In genomic region chr7:148021507-148022045, GRCh38 we compare ENCODE assay signal across 36 cellular contexts.
"Had no signal": no experiment of that assay in that cellular context is flagged by ENCODE, and none has a peak within 500 bp of the region (broad histone marks: within the 10 kb centered on the region; RNA-seq: fewer than 3 reads in every experiment).

No MANE protein-coding gene starts in this region.

- H3K27me3 Mint-ChIP-seq: activated CD8-positive, alpha-beta T cell treated with anti-CD3 and anti-CD28 coated beads for 36 hours; activated naive CD4-positive, alpha-beta T cell treated with anti-CD3 and anti-CD28 coated beads, Interleukin-2, amount 10 ng/mL, durations not matched to agents 7 days and 5 days; activated T-cell treated with anti-CD3 and anti-CD28 coated beads, Interleukin-2, amount 50 U/mL, for 24 hours had no signal

- H3K27ac ChIP-seq: RWPE1, VCaP had no signal

- H3K27ac Mint-ChIP-seq: activated CD8-positive, alpha-beta T cell treated with anti-CD3 and anti-CD28 coated beads for 36 hours; activated naive CD4-positive, alpha-beta T cell treated with anti-CD3 and anti-CD28 coated beads, Interleukin-2, amount 10 ng/mL, durations not matched to agents 7 days and 5 days; activated naive CD8-positive, alpha-beta T cell; activated naive CD8-positive, alpha-beta T cell treated with anti-CD3 and anti-CD28 coated beads, Interleukin-2, amount 50 U/mL, for 24 hours; activated T-cell treated with anti-CD3 and anti-CD28 coated beads, Interleukin-2, amount 50 U/mL, for 24 hours; activated T-helper 1 cell treated with anti-CD3 and anti-CD28 coated beads, Interleukin-12 subunit alpha, Interleukin-12 subunit beta, Interleukin-2, Interleukin-4 antibody, amounts not matched to agents 30 ng/mL and 10 ng/mL and 1 ng/mL, durations not matched to agents 14 hours and 24 hours and 36 hours had no signal

- H3K4me3 Mint-ChIP-seq: activated CD8-positive, alpha-beta T cell treated with anti-CD3 and anti-CD28 coated beads for 36 hours; activated naive CD4-positive, alpha-beta T cell treated with anti-CD3 and anti-CD28 coated beads, Interleukin-2, amount 10 ng/mL, durations not matched to agents 7 days and 5 days; activated naive CD8-positive, alpha-beta T cell; activated naive CD8-positive, alpha-beta T cell treated with anti-CD3 and anti-CD28 coated beads, Interleukin-2, amount 50 U/mL, for 24 hours; activated T-cell treated with anti-CD3 and anti-CD28 coated beads, Interleukin-2, amount 50 U/mL, for 24 hours; activated T-helper 1 cell treated with anti-CD3 and anti-CD28 coated beads, Interleukin-12 subunit alpha, Interleukin-12 subunit beta, Interleukin-2, Interleukin-4 antibody, amounts not matched to agents 30 ng/mL and 10 ng/mL and 1 ng/mL, durations not matched to agents 14 hours and 24 hours and 36 hours; brain had no signal

- ATAC-seq: activated CD8-positive, alpha-beta T cell treated with anti-CD3 and anti-CD28 coated beads for 36 hours; activated naive CD8-positive, alpha-beta T cell treated with anti-CD3 and anti-CD28 coated beads, Interleukin-2, amount 50 U/mL, for 24 hours; PC-3; Right ventricle myocardium inferior; SK-N-SH treated with all-trans-retinoic acid at 6 μM for 48 hours had no signal

- H3K9me3 Mint-ChIP-seq: activated CD8-positive, alpha-beta T cell treated with anti-CD3 and anti-CD28 coated beads for 36 hours; activated naive CD4-positive, alpha-beta T cell treated with anti-CD3 and anti-CD28 coated beads, Interleukin-2, amount 10 ng/mL, durations not matched to agents 7 days and 5 days; activated T-cell treated with anti-CD3 and anti-CD28 coated beads, Interleukin-2, amount 50 U/mL, for 24 hours; activated T-helper 1 cell treated with anti-CD3 and anti-CD28 coated beads, Interleukin-12 subunit alpha, Interleukin-12 subunit beta, Interleukin-2, Interleukin-4 antibody, amounts not matched to agents 30 ng/mL and 10 ng/mL and 1 ng/mL, durations not matched to agents 14 hours and 24 hours and 36 hours; brain had no signal

- FAIRE-seq: bronchial epithelial cell, RCC 7860 had no signal

- H3K36me3 Mint-ChIP-seq: activated naive CD4-positive, alpha-beta T cell treated with anti-CD3 and anti-CD28 coated beads, Interleukin-2, amount 10 ng/mL, durations not matched to agents 7 days and 5 days; activated naive CD8-positive, alpha-beta T cell; brain had no signal

- DNase-seq: activated CD4-positive, alpha-beta T cell treated with anti-CD3 and anti-CD28 coated beads for 1 hour; activated CD4-positive, alpha-beta T cell treated with anti-CD3 and anti-CD28 coated beads for 48 hours; activated CD4-positive, CD25-positive, alpha-beta regulatory T cell; activated CD8-positive, alpha-beta T cell treated with anti-CD3 and anti-CD28 coated beads for 36 hours; activated gamma-delta T cell treated with Interleukin-2 at 50 U/mL for 16 hours; activated naive CD4-positive, alpha-beta T cell treated with anti-CD3 and anti-CD28 coated beads, Interleukin-2, amount 10 ng/mL, durations not matched to agents 7 days and 5 days; activated naive CD8-positive, alpha-beta T cell treated with anti-CD3 and anti-CD28 coated beads, Interleukin-2, amount 50 U/mL, for 24 hours; activated T-cell treated with anti-CD3 and anti-CD28 coated beads, Interleukin-2, amount 50 U/mL, for 24 hours; anterior cingulate cortex; caudate nucleus; cerebellar nuclear complex; NCI-H1092 treated with DMSO at 0.1 percent for 48 hours; NCI-H146; NCI-H187; NCI-H2029 treated with DMSO at 0.1 percent for 48 hours; NCI-H2107; NCI-H2171; NCI-H510A; NCI-H526; NCI-H748 treated with DMSO at 0.1 percent for 48 hours; NK-92 treated with Interleukin-12 subunit alpha and Interleukin-12 subunit beta, amount 100 ng/mL, for 24 hours; PC-3; SIG-M5; SW 1271; T-helper 1 cell; T-helper 2 cell; T-helper 9 cell had no signal

- H3K4me1 Mint-ChIP-seq: activated naive CD4-positive, alpha-beta T cell treated with anti-CD3 and anti-CD28 coated beads, Interleukin-2, amount 10 ng/mL, durations not matched to agents 7 days and 5 days; activated naive CD8-positive, alpha-beta T cell treated with anti-CD3 and anti-CD28 coated beads, Interleukin-2, amount 50 U/mL, for 24 hours had no signal
